Comparison of ENCODE assay signal across 15 cellular contexts in the genomic region with DNA sequence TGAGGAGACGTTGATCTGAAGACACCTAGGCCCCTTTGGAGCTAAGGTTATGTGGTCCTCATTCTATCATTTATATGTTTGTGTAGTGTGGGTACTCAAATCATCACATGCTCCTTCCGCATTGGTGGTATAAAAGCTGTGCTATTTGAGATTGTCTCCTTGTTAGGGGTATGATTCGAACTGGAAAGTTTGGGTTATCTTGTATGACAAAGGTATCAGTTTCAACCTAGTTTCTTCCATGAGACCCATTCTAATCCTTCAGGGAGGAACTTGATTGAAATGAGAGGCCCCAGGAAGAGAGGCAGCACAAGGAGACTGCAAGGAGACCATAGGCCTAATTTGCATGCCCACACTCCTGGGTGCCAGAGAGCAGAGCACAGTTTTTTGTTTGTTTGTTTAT.
DNase-seq lines count a peak whose midpoint lies in the region; ATAC-seq and TF ChIP-seq lines count a peak whose summit lies in the region.
"Had no signal": no experiment of that assay in that cellular context is flagged by ENCODE, and none has a peak within 500 bp of the region (broad histone marks: within the 10 kb centered on the region; RNA-seq: fewer than 3 reads in every experiment).

No MANE protein-coding gene starts in this region.

- CTCF ChIA-PET in activated CD4-positive, alpha-beta T cell treated with anti-CD3 and anti-CD28 coated beads for 36 hours (lab: Charles Lee), result interaction anchor here (0.6 to 1.3 kb wide), 4 partner anchors 11 to 285 kb away, joined by 3 read pairs; no protein-coding TSS in a partner anchor

- H3K9me3 Mint-ChIP-seq in activated CD4-positive, alpha-beta T cell treated with anti-CD3 and anti-CD28 coated beads for 36 hours (ENCODE audit: low read depth), result no peaks in the 10 kb centered on the region
- no peaks in the 10 kb centered on the region for H3K9me3 Mint-ChIP-seq in endodermal cell
- H3K9me3 Mint-ChIP-seq: CD14-positive monocyte; CD8-positive, alpha-beta T cell had no signal

- H3K27ac Mint-ChIP-seq in activated CD4-positive, alpha-beta T cell treated with anti-CD3 and anti-CD28 coated beads for 36 hours, result no peak overlapping the region
- H3K27ac Mint-ChIP-seq in endodermal cell, result peak overlapping the region; percentile 55
- H3K27ac Mint-ChIP-seq: CD14-positive monocyte; CD8-positive, alpha-beta T cell had no signal

- WGBS in heart right ventricle, 2 donors, result 99% methylated on average over 3 of the region's 3 CpGs
- WGBS in endodermal cell (ENCODE audit: insufficient coverage in 1 of 2, insufficient read length in 1 of 2), 2 experiments, result 94 to 100% methylated on average over 2 to 3 of the region's 3 CpGs

- peaks cover under 1% of the 10 kb centered on the region for H3K36me3 Mint-ChIP-seq in activated CD4-positive, alpha-beta T cell treated with anti-CD3 and anti-CD28 coated beads for 36 hours (ENCODE audit: low read depth)
- H3K36me3 Mint-ChIP-seq in endodermal cell (ENCODE audit: low read depth), result peaks cover 3% of the 10 kb centered on the region

- H3K4me1 ChIP-seq in left ventricle myocardium inferior, result peaks cover 50% of the 10 kb centered on the region
- peaks cover 3 to 49% (median 19%) of the 10 kb centered on the region in 9 donors for H3K4me1 ChIP-seq in heart right ventricle
- no peaks in the 10 kb centered on the region for H3K4me1 ChIP-seq in endodermal cell (ENCODE audit: control insufficient read depth, insufficient read depth, low read length)
- H3K4me1 ChIP-seq: Caco-2 had no signal

- no peak for TF ChIP-seq CTCF in left ventricle myocardium inferior (IDR thresholded peaks at IDR 0.05; ENCODE audit: borderline replicate concordance)
- no peak for TF ChIP-seq CTCF in heart right ventricle (IDR thresholded peaks at IDR 0.05)
- no peak for TF ChIP-seq CTCF in endodermal cell (conservative IDR thresholded peaks at IDR 0.05)

- POLR2A ChIA-PET in activated CD4-positive, alpha-beta T cell treated with anti-CD3 and anti-CD28 coated beads for 36 hours (lab: Charles Lee), result no interaction called here

- H3K27ac ChIP-seq in left ventricle myocardium inferior (replicated peaks), result peak overlapping the region; percentile 18
- no peak overlapping the region for H3K27ac ChIP-seq in heart right ventricle
- H3K27ac ChIP-seq in endodermal cell (ENCODE audit: low read depth, low read length), result no peak overlapping the region
- H3K27ac ChIP-seq: 22Rv1 had no signal

- H3K36me3 ChIP-seq in left ventricle myocardium inferior, result no peaks in the 10 kb centered on the region
- H3K36me3 ChIP-seq in heart right ventricle, result peaks cover 0 to 6% (median 0%) of the 10 kb centered on the region in 9 donors
- no peaks in the 10 kb centered on the region for H3K36me3 ChIP-seq in endodermal cell (ENCODE audit: control insufficient read depth, insufficient read depth, low read length)

- H3K27me3 Mint-ChIP-seq in activated CD4-positive, alpha-beta T cell treated with anti-CD3 and anti-CD28 coated beads for 36 hours, result no peaks in the 10 kb centered on the region
- no peaks in the 10 kb centered on the region for H3K27me3 Mint-ChIP-seq in endodermal cell (ENCODE audit: insufficient read depth)

- intact Hi-C loops in activated CD4-positive, alpha-beta T cell treated with anti-CD3 and anti-CD28 coated beads for 36 hours (cut with DNase I, micrococcal nuclease), result no loop called here
- intact Hi-C loops in left ventricle myocardium inferior (cut with micrococcal nuclease) (no loop called here), heart right ventricle (cut with DNase I) (loop anchor here in 1 of 10 donors (2.0 kb wide), 1 partner anchor 58 kb away; no protein-coding TSS in a partner anchor)

- no peak overlapping the region for H3K9ac ChIP-seq in endodermal cell (ENCODE audit: extremely low read depth, low read length, poor library complexity, severe bottlenecking)

- peak; percentile 58 for ATAC-seq in activated CD4-positive, alpha-beta T cell treated with anti-CD3 and anti-CD28 coated beads for 36 hours
- no peak for ATAC-seq in heart right ventricle
- ATAC-seq: CD8-positive, alpha-beta T cell; HCT116 had no signal

- H3K4me1 Mint-ChIP-seq in activated CD4-positive, alpha-beta T cell treated with anti-CD3 and anti-CD28 coated beads for 36 hours, result peaks cover 10% of the 10 kb centered on the region
- no peaks in the 10 kb centered on the region for H3K4me1 Mint-ChIP-seq in endodermal cell

- H3K27me3 ChIP-seq in left ventricle myocardium inferior (ENCODE audit: low read depth) (no peaks in the 10 kb centered on the region), heart right ventricle (no peaks in the 10 kb centered on the region), endodermal cell (ENCODE audit: control insufficient read depth, insufficient read depth, low read length, poor library complexity, severe bottlenecking) (no peaks in the 10 kb centered on the region)

- H3K4me3 Mint-ChIP-seq in activated CD4-positive, alpha-beta T cell treated with anti-CD3 and anti-CD28 coated beads for 36 hours, result no peak overlapping the region
- no peak overlapping the region for H3K4me3 Mint-ChIP-seq in endodermal cell
- H3K4me3 Mint-ChIP-seq: CD14-positive monocyte; CD8-positive, alpha-beta T cell had no signal

- H3K4me3 ChIP-seq in left ventricle myocardium inferior (no peak overlapping the region), heart right ventricle (no peak overlapping the region), endodermal cell (ENCODE audit: low read length) (no peak overlapping the region)

- no peak for DNase-seq in activated CD4-positive, alpha-beta T cell treated with anti-CD3 and anti-CD28 coated beads for 36 hours
- DNase-seq in activated CD4-positive, alpha-beta T cell treated with anti-CD3 and anti-CD28 coated beads, Interleukin-2, amount 50 U/mL, for 1 hour, result no peak
- DNase-seq in left ventricle myocardium inferior (no peak), heart right ventricle (no peak), endodermal cell (peak; percentile 31), superior temporal gyrus (ENCODE audit: extremely low spot score) (peak; percentile 4), mucosa of gallbladder (ENCODE audit: low spot score) (no peak), COLO668 (lab: John Stamatoyannopoulos, UW; ENCODE audit: unreplicated experiment) (no peak)
- DNase-seq: Caco-2; CD8-positive, alpha-beta T cell; DMS53; GF-D8 had no signal

- H3K9me3 ChIP-seq in left ventricle myocardium inferior (replicated peaks) (no peaks in the 10 kb centered on the region), heart right ventricle (peaks cover 0 to 3% (median 0%) of the 10 kb centered on the region in 11 donors), endodermal cell (ENCODE audit: control insufficient read depth, low read length) (no peaks in the 10 kb centered on the region)
- H3K9me3 ChIP-seq: Caco-2 had no signal

Comparison
In these comparisons a context has a peak if more than half of its experiments do, and no peak if none do; other contexts are left out.
1. DNase-seq: peak in endodermal cell (single experiment) and superior temporal gyrus (single experiment); none in activated CD4-positive, alpha-beta T cell treated with anti-CD3 and anti-CD28 coated beads for 36 hours (single experiment), activated CD4-positive, alpha-beta T cell treated with anti-CD3 and anti-CD28 coated beads, Interleukin-2, amount 50 U/mL, for 1 hour (single experiment), left ventricle myocardium inferior (single experiment), heart right ventricle (0 of 2), mucosa of gallbladder (single experiment) and COLO668 (single experiment).